Comparison of ENCODE assay signal across 19 cellular contexts in genomic region chr1:153265457-153265856, GRCh38. TPM values are rescaled to one million over a fixed set of nuclear protein-coding genes. Genes with fewer than 3 reads are reported as not detected.
DNase-seq lines count a peak whose midpoint lies in the region; ATAC-seq and TF ChIP-seq lines count a peak whose summit lies in the region.
"Had no signal": no experiment of that assay in that cellular context is flagged by ENCODE, and none has a peak within 500 bp of the region (broad histone marks: within the 10 kb centered on the region; RNA-seq: fewer than 3 reads in every experiment).

No MANE protein-coding gene starts in this region.

- no peak overlapping the region for H3K27ac Mint-ChIP-seq in mesothelial cell of epicardium
- H3K27ac Mint-ChIP-seq: CD4-positive, alpha-beta memory T cell; H9 had no signal

- no peak overlapping the region for H3K4me3 Mint-ChIP-seq in mesothelial cell of epicardium
- H3K4me3 Mint-ChIP-seq: CD4-positive, alpha-beta memory T cell; H9 had no signal

- H3K9me3 Mint-ChIP-seq in mesothelial cell of epicardium: peaks cover 19% of the 10 kb centered on the region

- POLR2A ChIA-PET in PC-3 (lab: Charles Lee; ENCODE audit: unreplicated experiment): no interaction called here

- no peak overlapping the region for H2AFZ ChIP-seq in PC-3 (ENCODE audit: low read length)

- H3K4me1 ChIP-seq in PC-3 (ENCODE audit: insufficient read depth, low read length): no peaks in the 10 kb centered on the region
- H3K4me1 ChIP-seq: Caco-2 had no signal

- no peak overlapping the region for H3K9ac ChIP-seq in PC-3 (ENCODE audit: low read length)

- CTCF ChIA-PET in PC-3 (lab: Charles Lee): no interaction called here

- H3K36me3 ChIP-seq in PC-3 (ENCODE audit: low read depth, low read length): no peaks in the 10 kb centered on the region

- H3K4me2 ChIP-seq in PC-3 (ENCODE audit: low read length): no peak overlapping the region

- intact Hi-C loops in PC-3 (cut with micrococcal nuclease): no loop called here

- no TSS peak for BruUV-seq in PC-3 (replicated peaks; lab: Mats Ljungman, UMichigan)

- TF ChIP-seq CTCF in C4-2B (conservative IDR thresholded peaks at IDR 0.05): peak; percentile 35; the same call in 1 of the 2 replicates
- peak; percentile 14 for TF ChIP-seq CTCF in GM12873 (IDR thresholded peaks at IDR 0.05; ENCODE audit: insufficient read depth, low read depth, low read length, missing control alignments)
- peak; percentile 26; the same call in 1 of the 2 replicates for TF ChIP-seq CTCF in PC-3 (conservative IDR thresholded peaks at IDR 0.05; ENCODE audit: low read depth, low read length)
- peak; percentile 54 for TF ChIP-seq CTCF in mesothelial cell of epicardium (IDR thresholded peaks at IDR 0.05; ENCODE audit: unreplicated experiment)

- DNase-seq in PC-3 (no peak), mesothelial cell of epicardium (ENCODE audit: low spot score in 2 of 2, unreplicated experiment in 2 of 2) (no peak), cerebellar nuclear complex (lab: John Stamatoyannopoulos, UW) (no peak), ecto neural progenitor cell (ENCODE audit: low spot score) (no peak), mucosa of gallbladder (ENCODE audit: low spot score) (no peak)
- DNase-seq: Caco-2; CD4-positive, alpha-beta memory T cell; DMS 273 treated with DMSO at 0.1 percent for 48 hours; DMS79 treated with DMSO at 0.1 percent for 48 hours; H9; NCI-H1417; NCI-H1694 treated with DMSO at 0.1 percent for 48 hours; NCI-H446; NCI-H526 had no signal

- H3K4me3 ChIP-seq in PC-3 (ENCODE audit: low read length): no peak overlapping the region
- H3K4me3 ChIP-seq: K562 had no signal

- H3K9me2 ChIP-seq in PC-3 (replicated peaks; ENCODE audit: low read length): no peaks in the 10 kb centered on the region; the same call in 1 of the 2 replicates

- no peaks in the 10 kb centered on the region for H3K9me3 ChIP-seq in PC-3 (ENCODE audit: low read length)
- H3K9me3 ChIP-seq: Caco-2 had no signal

- no peak overlapping the region for H3K27ac ChIP-seq in C4-2B
- no peak overlapping the region for H3K27ac ChIP-seq in PC-3 (ENCODE audit: low read length)

- H3K36me3 Mint-ChIP-seq in mesothelial cell of epicardium: no peaks in the 10 kb centered on the region
- H3K36me3 Mint-ChIP-seq: CD4-positive, alpha-beta memory T cell had no signal

- H4K20me1 ChIP-seq in PC-3 (ENCODE audit: low read length): no peaks in the 10 kb centered on the region

- peaks cover 72% of the 10 kb centered on the region for H3K27me3 ChIP-seq in PC-3 (ENCODE audit: low read length)

- H3K4me1 Mint-ChIP-seq in mesothelial cell of epicardium: peaks cover 5% of the 10 kb centered on the region

- no peak for ATAC-seq in PC-3
- ATAC-seq: K562 had no signal

- no peaks in the 10 kb centered on the region for H3F3A ChIP-seq in PC-3 (ENCODE audit: low read length, unreplicated experiment)

- H3K79me2 ChIP-seq in PC-3 (ENCODE audit: low read length): no peaks in the 10 kb centered on the region

- peaks cover 71% of the 10 kb centered on the region for H3K27me3 Mint-ChIP-seq in mesothelial cell of epicardium (ENCODE audit: low read depth)

RNA-seq across cellular contexts. Expression of gene LORICRIN, which starts 6.0 kb away (rescaled TPM):
- total RNA-seq in PC-3 (2014; rRNA removed) (not detected in 2 replicates), mesothelial cell of epicardium (not detected in 3 replicates), mucosa of gallbladder (not detected)
- total RNA-seq: A673; Caco-2; CD4-positive, alpha-beta memory T cell; H9; K562; M059J had no signal

RNA-seq across cellular contexts. Expression of gene PGLYRP3, which starts 47.3 kb away (rescaled TPM):
- total RNA-seq in PC-3 (2014; rRNA removed) (not detected in 2 replicates), mesothelial cell of epicardium (not detected in 3 replicates), mucosa of gallbladder (not detected)
- total RNA-seq: A673; Caco-2; CD4-positive, alpha-beta memory T cell; H9; K562; M059J had no signal

RNA-seq across cellular contexts. Expression of gene PRR9, which starts 48.1 kb away (rescaled TPM):
- not detected in 2 replicates for total RNA-seq in PC-3 (2014; rRNA removed)
- total RNA-seq in mesothelial cell of epicardium: not detected in 3 replicates
- not detected for total RNA-seq in mucosa of gallbladder
- total RNA-seq: A673; Caco-2; CD4-positive, alpha-beta memory T cell; H9; M059J had no signal
